Comparison of ENCODE assay signal across 10 cellular contexts in the genomic region with DNA sequence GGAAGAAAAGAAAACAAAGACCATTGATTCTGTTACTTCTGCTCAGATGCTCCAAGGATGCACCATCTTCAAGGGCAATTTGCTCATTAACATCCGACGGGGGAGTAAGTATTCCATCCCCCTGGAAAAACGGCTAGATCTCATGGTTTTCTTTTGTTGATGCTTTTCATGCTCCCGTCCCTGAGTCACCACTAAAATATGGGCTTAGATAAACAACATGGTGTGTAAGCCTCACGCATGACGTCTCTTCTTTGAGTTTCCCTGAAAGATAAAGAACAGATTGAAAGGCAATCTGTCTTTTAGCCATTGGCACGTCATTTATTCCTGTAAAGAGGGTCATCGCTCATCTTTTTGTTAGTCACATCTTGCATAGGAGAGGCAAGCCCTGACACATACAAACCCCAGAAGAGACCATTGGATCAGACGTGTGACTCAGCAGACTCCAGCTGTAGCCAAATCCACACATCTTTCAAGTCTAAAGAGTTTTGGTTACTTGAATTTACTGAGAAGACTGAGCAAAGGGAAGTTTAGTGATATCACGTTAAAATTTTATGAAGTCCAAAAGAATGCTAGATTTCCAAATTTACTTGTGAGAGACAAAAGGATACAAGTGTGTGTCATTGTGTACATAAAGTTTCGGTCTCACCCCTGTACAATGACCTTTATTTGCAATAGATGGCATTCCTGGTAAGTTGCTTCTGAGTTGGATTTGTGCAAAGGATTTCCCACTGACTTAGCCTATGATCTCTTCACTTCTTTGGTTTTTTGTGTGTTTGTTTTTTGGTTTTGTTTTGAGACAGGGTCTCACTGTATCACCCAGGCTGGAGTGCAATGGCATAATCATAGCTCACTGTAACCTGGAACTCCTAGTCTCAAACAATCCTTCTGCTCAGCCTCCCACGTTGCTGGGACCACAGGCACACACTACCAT.
DNase-seq lines count a peak whose midpoint lies in the region; ATAC-seq, FAIRE-seq and TF ChIP-seq lines count a peak whose summit lies in the region.
"Had no signal": no experiment of that assay in that cellular context is flagged by ENCODE, and none has a peak within 500 bp of the region (broad histone marks: within the 10 kb centered on the region; RNA-seq: fewer than 3 reads in every experiment).

No MANE protein-coding gene starts in this region.

- no peak overlapping the region for H3K4me3 Mint-ChIP-seq in activated naive CD4-positive, alpha-beta T cell treated with anti-CD3 and anti-CD28 coated beads for 36 hours
- no peak overlapping the region for H3K4me3 Mint-ChIP-seq in CD8-positive, alpha-beta T cell
- H3K4me3 Mint-ChIP-seq: CD14-positive monocyte had no signal

- CTCF ChIA-PET in activated naive CD4-positive, alpha-beta T cell treated with anti-CD3 and anti-CD28 coated beads for 36 hours (lab: Charles Lee): interaction anchor here (1.0 kb wide), 1 partner anchor 378 kb away, joined by 3 read pairs; no protein-coding TSS in a partner anchor
- CTCF ChIA-PET in CD8-positive, alpha-beta T cell (lab: Charles Lee): interaction anchor here (0.6 to 2.2 kb wide), 2 partner anchors 9 to 31 kb away, joined by 3 to 7 read pairs; no protein-coding TSS in a partner anchor

- ATAC-seq in activated naive CD4-positive, alpha-beta T cell treated with anti-CD3 and anti-CD28 coated beads, Interleukin-2, amount 50 U/mL, for 72 hours: peak; percentile 51 to 52
- ATAC-seq in left lung: peak; percentile 73
- ATAC-seq in aorta (ENCODE audit: low FRiP score): peak; percentile 73
- no peak for ATAC-seq in CD8-positive, alpha-beta T cell

- H3K9me3 Mint-ChIP-seq in activated naive CD4-positive, alpha-beta T cell treated with anti-CD3 and anti-CD28 coated beads, Interleukin-2, amount 50 U/mL, for 72 hours: no peaks in the 10 kb centered on the region
- H3K9me3 Mint-ChIP-seq in activated naive CD4-positive, alpha-beta T cell treated with anti-CD3 and anti-CD28 coated beads for 36 hours: no peaks in the 10 kb centered on the region
- H3K9me3 Mint-ChIP-seq in CD8-positive, alpha-beta T cell: no peaks in the 10 kb centered on the region
- H3K9me3 Mint-ChIP-seq: CD14-positive monocyte had no signal

- no peaks in the 10 kb centered on the region for H3K27me3 Mint-ChIP-seq in activated naive CD4-positive, alpha-beta T cell treated with anti-CD3 and anti-CD28 coated beads for 36 hours (ENCODE audit: low read depth)
- no peaks in the 10 kb centered on the region for H3K27me3 Mint-ChIP-seq in CD8-positive, alpha-beta T cell (ENCODE audit: low read depth)

- H3K9ac ChIP-seq in kidney (ENCODE audit: low read length in 2 of 2): no peak overlapping the region

- H3K27ac ChIP-seq in brain microvascular endothelial cell (peak overlapping the region; percentile 98), left lung (peak overlapping the region; percentile 13 to 74), aorta (ENCODE audit: low read depth in 1 of 2, low read length in 2 of 2) (peak overlapping the region; percentile 52 to 83), kidney (ENCODE audit: low read depth in 2 of 2, low read length in 2 of 2) (peak overlapping the region in 1 of 2 donors; percentile 20)
- H3K27ac ChIP-seq in CD8-positive, alpha-beta T cell (ENCODE audit: low read depth, low read length): no peak overlapping the region

- intact Hi-C loops in activated naive CD4-positive, alpha-beta T cell treated with anti-CD3 and anti-CD28 coated beads for 36 hours (cut with micrococcal nuclease): no loop called here
- intact Hi-C loops in left lung (cut with DNase I): no loop called here
- intact Hi-C loops in aorta (cut with DNase I): loop anchor here in 1 of 2 donors (2.0 kb wide), 2 partner anchors 20 to 42 kb away; no protein-coding TSS in a partner anchor
- intact Hi-C loops in kidney (cut with DNase I): no loop called here
- intact Hi-C loops in CD8-positive, alpha-beta T cell (cut with DNase I, micrococcal nuclease): no loop called here

- in situ Hi-C loops in brain microvascular endothelial cell (cut with HindIII; ENCODE audit: low pct_ligation_motif_present, low sequenced_read_pairs): no loop called here

- WGBS in aorta, 2 donors: 19 to 21% methylated on average over 12 of the region's 12 CpGs

- peaks cover 8 to 39% of the 10 kb centered on the region in 2 donors for H3K4me1 ChIP-seq in left lung
- peaks cover 2 to 7% of the 10 kb centered on the region in 2 donors for H3K4me1 ChIP-seq in aorta (ENCODE audit: control insufficient read depth in 1 of 2, insufficient read depth in 2 of 2, low read length in 2 of 2)
- peaks cover 0 to under 1% of the 10 kb centered on the region in 2 donors for H3K4me1 ChIP-seq in kidney (ENCODE audit: control insufficient read depth in 1 of 2, insufficient read depth in 1 of 2, low read depth in 1 of 2, low read length in 2 of 2)
- no peaks in the 10 kb centered on the region for H3K4me1 ChIP-seq in CD8-positive, alpha-beta T cell (ENCODE audit: insufficient read depth, low read length)

- H3K9me3 ChIP-seq in left lung (no peaks in the 10 kb centered on the region), aorta (ENCODE audit: control insufficient read depth, low read length) (no peaks in the 10 kb centered on the region), kidney (ENCODE audit: control insufficient read depth in 1 of 2, low read length in 2 of 2) (no peaks in the 10 kb centered on the region)
- H3K9me3 ChIP-seq in CD8-positive, alpha-beta T cell (ENCODE audit: low read length): no peaks in the 10 kb centered on the region

- H3K27ac Mint-ChIP-seq in activated naive CD4-positive, alpha-beta T cell treated with anti-CD3 and anti-CD28 coated beads, Interleukin-2, amount 50 U/mL, for 72 hours: peak overlapping the region in 1 of 2 donors; percentile 6
- H3K27ac Mint-ChIP-seq in activated naive CD4-positive, alpha-beta T cell treated with anti-CD3 and anti-CD28 coated beads for 36 hours: no peak overlapping the region
- no peak overlapping the region for H3K27ac Mint-ChIP-seq in CD8-positive, alpha-beta T cell

- no peak overlapping the region for H3K4me3 ChIP-seq in brain microvascular endothelial cell (ENCODE audit: low read depth, low read length)
- no peak overlapping the region for H3K4me3 ChIP-seq in left lung
- no peak overlapping the region for H3K4me3 ChIP-seq in aorta (ENCODE audit: low read length in 2 of 2)
- no peak overlapping the region for H3K4me3 ChIP-seq in kidney (ENCODE audit: low read length in 2 of 2)
- no peak overlapping the region for H3K4me3 ChIP-seq in CD8-positive, alpha-beta T cell (ENCODE audit: low read depth, low read length)

- H3K27me3 ChIP-seq in brain microvascular endothelial cell (replicated peaks): no peaks in the 10 kb centered on the region
- no peaks in the 10 kb centered on the region for H3K27me3 ChIP-seq in left lung
- H3K27me3 ChIP-seq in aorta (ENCODE audit: control insufficient read depth in 1 of 2, insufficient read depth in 2 of 2, low read length in 1 of 2): no peaks in the 10 kb centered on the region
- H3K27me3 ChIP-seq in CD8-positive, alpha-beta T cell (ENCODE audit: insufficient read depth, low read length): no peaks in the 10 kb centered on the region

- H3K36me3 Mint-ChIP-seq in activated naive CD4-positive, alpha-beta T cell treated with anti-CD3 and anti-CD28 coated beads, Interleukin-2, amount 50 U/mL, for 72 hours: peaks cover 8% of the 10 kb centered on the region in 2 donors
- H3K36me3 Mint-ChIP-seq in activated naive CD4-positive, alpha-beta T cell treated with anti-CD3 and anti-CD28 coated beads for 36 hours (ENCODE audit: low read depth): peaks cover 31% of the 10 kb centered on the region
- H3K36me3 Mint-ChIP-seq in CD8-positive, alpha-beta T cell: peaks cover 72% of the 10 kb centered on the region

- no peak for TF ChIP-seq CTCF in brain microvascular endothelial cell (IDR thresholded peaks at IDR 0.05; ENCODE audit: low read depth, low read length, missing control alignments)
- TF ChIP-seq CTCF in left lung (IDR thresholded peaks at IDR 0.05): no peak
- no peak for TF ChIP-seq CTCF in kidney (IDR thresholded peaks at IDR 0.05; ENCODE audit: borderline replicate concordance, extremely low read depth, insufficient read depth)
- no peak for TF ChIP-seq CTCF in CD8-positive, alpha-beta T cell (IDR thresholded peaks at IDR 0.05)

- no peak for FAIRE-seq in kidney (lab: Jason Lieb, UNC)

- H3K4me1 Mint-ChIP-seq in activated naive CD4-positive, alpha-beta T cell treated with anti-CD3 and anti-CD28 coated beads for 36 hours (ENCODE audit: low read depth): peaks cover 6% of the 10 kb centered on the region
- no peaks in the 10 kb centered on the region for H3K4me1 Mint-ChIP-seq in CD8-positive, alpha-beta T cell (ENCODE audit: low read depth)

- POLR2A ChIA-PET in CD8-positive, alpha-beta T cell (lab: Charles Lee): no interaction called here

- H3K36me3 ChIP-seq in brain microvascular endothelial cell (replicated peaks): no peaks in the 10 kb centered on the region
- peaks cover 0 to 4% of the 10 kb centered on the region in 2 donors for H3K36me3 ChIP-seq in left lung
- H3K36me3 ChIP-seq in aorta (ENCODE audit: control insufficient read depth in 1 of 2, insufficient read depth in 2 of 2, low read length in 1 of 2): no peaks in the 10 kb centered on the region
- H3K36me3 ChIP-seq in kidney (ENCODE audit: control insufficient read depth in 1 of 2, insufficient read depth in 2 of 2, low read length in 2 of 2): peaks cover 7 to 21% of the 10 kb centered on the region in 2 donors
- H3K36me3 ChIP-seq in CD8-positive, alpha-beta T cell (ENCODE audit: insufficient read depth, low read length): peaks cover 12% of the 10 kb centered on the region

- DNase-seq in activated naive CD4-positive, alpha-beta T cell treated with anti-CD3 and anti-CD28 coated beads, Interleukin-2, amount 50 U/mL, for 72 hours (ENCODE audit: low spot score in 2 of 2): no peak
- no peak for DNase-seq in activated naive CD4-positive, alpha-beta T cell treated with anti-CD3 and anti-CD28 coated beads for 36 hours
- DNase-seq in brain microvascular endothelial cell (peak; percentile 99), left lung (no peak), aorta (no peak), kidney (no peak), NCI-H2196 (lab: John Stamatoyannopoulos, UW; ENCODE audit: unreplicated experiment) (no peak)
- DNase-seq in CD8-positive, alpha-beta T cell: no peak
- DNase-seq: amygdala had no signal
